In the genomic region with DNA sequence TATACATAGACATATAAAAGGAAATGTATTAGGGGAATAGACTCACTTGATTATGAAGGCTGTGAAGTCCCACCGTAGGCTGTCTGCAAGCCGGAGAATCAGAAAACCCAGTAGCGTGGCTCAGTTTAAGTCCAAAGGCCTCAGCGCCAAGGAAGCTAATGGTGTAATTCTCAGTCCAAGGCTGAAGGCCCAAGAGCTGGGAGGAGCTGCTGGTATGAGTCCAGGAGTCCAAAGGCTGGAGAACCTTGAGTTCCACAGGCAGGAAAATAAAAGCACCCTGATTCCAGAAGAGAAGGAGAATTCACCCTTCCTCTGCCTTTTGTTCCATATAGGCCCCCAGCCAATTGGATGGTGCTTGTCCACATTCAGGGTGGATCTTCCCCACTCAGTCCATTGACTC, we compare ENCODE assay signal across 28 cellular contexts.
"Had no signal": no experiment of that assay in that cellular context is flagged by ENCODE, and none has a peak within 500 bp of the region (broad histone marks: within the 10 kb centered on the region; RNA-seq: fewer than 3 reads in every experiment).

No MANE protein-coding gene starts in this region.

- H3K27me3 Mint-ChIP-seq: naive thymus-derived CD8-positive, alpha-beta T cell; stimulated activated naive CD8-positive, alpha-beta T cell treated with anti-CD3 and anti-CD28 coated beads, Interleukin-15, Interleukin-2, amounts not matched to agents 100 ng/mL and 50 ng/mL, for 24 hours; type B pancreatic cell had no signal

- H3K36me3 Mint-ChIP-seq: mesothelial cell of epicardium; stimulated activated effector memory CD8-positive, alpha-beta T cell treated with anti-CD3 and anti-CD28 coated beads, Interleukin-12 subunit alpha, Interleukin-12 subunit beta, amount 100 ng/mL, for 72 hours; type B pancreatic cell had no signal

- ATAC-seq: left cardiac atrium; naive thymus-derived CD8-positive, alpha-beta T cell; right cardiac atrium; sciatic nerve; stimulated activated effector memory CD8-positive, alpha-beta T cell treated with anti-CD3 and anti-CD28 coated beads, Interleukin-12 subunit alpha, Interleukin-12 subunit beta, amount 100 ng/mL, for 72 hours had no signal

- H3K4me3 ChIP-seq: left ventricle myocardium inferior, lung, pancreas, prostate gland, skin epidermis, spleen, suprapubic skin, thoracic aorta, tibial artery, uterus had no signal

- H3K27ac Mint-ChIP-seq: mesothelial cell of epicardium; naive thymus-derived CD8-positive, alpha-beta T cell; nephron; stimulated activated effector memory CD8-positive, alpha-beta T cell treated with anti-CD3 and anti-CD28 coated beads, Interleukin-12 subunit alpha, Interleukin-12 subunit beta, amount 100 ng/mL, for 72 hours; stimulated activated naive CD8-positive, alpha-beta T cell treated with anti-CD3 and anti-CD28 coated beads, Interleukin-15, Interleukin-2, amounts not matched to agents 100 ng/mL and 50 ng/mL, for 24 hours; type B pancreatic cell had no signal

- H3K27me3 ChIP-seq: pancreas, spleen, suprapubic skin, tibial artery, uterus had no signal

- H3K4me3 Mint-ChIP-seq: mesothelial cell of epicardium; naive thymus-derived CD8-positive, alpha-beta T cell; nephron; neural crest cell; stimulated activated effector memory CD8-positive, alpha-beta T cell treated with anti-CD3 and anti-CD28 coated beads, Interleukin-12 subunit alpha, Interleukin-12 subunit beta, amount 100 ng/mL, for 72 hours; stimulated activated naive CD8-positive, alpha-beta T cell treated with anti-CD3 and anti-CD28 coated beads, Interleukin-15, Interleukin-2, amounts not matched to agents 100 ng/mL and 50 ng/mL, for 24 hours; type B pancreatic cell had no signal

- DNase-seq: hippocampal formation; kidney glomerular epithelial cell; left cardiac atrium; left ventricle myocardium inferior; mesendoderm; naive thymus-derived CD8-positive, alpha-beta T cell; nucleus accumbens; pancreas; posterior cingulate gyrus; retina; right cardiac atrium; spleen; stimulated activated CD4-positive, alpha-beta T cell treated with anti-CD3 and anti-CD28 coated beads, Interleukin-4, amount 100 ng/mL, for 24 hours; stimulated activated naive CD4-positive, alpha-beta T cell; tibial artery; uterus had no signal

- H3K27ac ChIP-seq: left ventricle myocardium inferior, pancreas, prostate gland, skin epidermis, spleen, suprapubic skin, thoracic aorta, tibial artery, uterus had no signal

- H3K9me3 ChIP-seq: pancreas, prostate gland, suprapubic skin, thoracic aorta, uterus had no signal

- H3K4me1 Mint-ChIP-seq: mesothelial cell of epicardium; naive thymus-derived CD8-positive, alpha-beta T cell; nephron; neural crest cell; stimulated activated effector memory CD8-positive, alpha-beta T cell treated with anti-CD3 and anti-CD28 coated beads, Interleukin-12 subunit alpha, Interleukin-12 subunit beta, amount 100 ng/mL, for 72 hours had no signal

- H3K4me1 ChIP-seq: left ventricle myocardium inferior, pancreas, prostate gland, spleen, suprapubic skin, tibial artery, uterus had no signal

- H3K36me3 ChIP-seq: left ventricle myocardium inferior, pancreas, prostate gland, spleen, suprapubic skin, thoracic aorta, tibial artery, uterus had no signal
